14 cellular contexts compared by ENCODE assay signal in genomic region chr2:174614261-174614660, GRCh38. TPM values are rescaled to one million over a fixed set of nuclear protein-coding genes. Genes with fewer than 3 reads are reported as not detected.
DNase-seq lines count a peak whose midpoint lies in the region; ATAC-seq and TF ChIP-seq lines count a peak whose summit lies in the region.
"Had no signal": no experiment of that assay in that cellular context is flagged by ENCODE, and none has a peak within 500 bp of the region (broad histone marks: within the 10 kb centered on the region; RNA-seq: fewer than 3 reads in every experiment).

No MANE protein-coding gene starts in this region.

- H4K20me1 ChIP-seq in GM23248 (ENCODE audit: insufficient read depth), result no peaks in the 10 kb centered on the region

- peak overlapping the region; percentile 83 for H3K27ac ChIP-seq in GM23248

- peak overlapping the region; percentile 63 for H3K27ac Mint-ChIP-seq in activated naive CD8-positive, alpha-beta T cell treated with anti-CD3 and anti-CD28 coated beads, Interleukin-2, amount 50 U/mL, for 24 hours

- peaks cover 63% of the 10 kb centered on the region for H3F3A ChIP-seq in GM23248 (ENCODE audit: insufficient read depth)

- POLR2A ChIA-PET in AG04449 (lab: Yijun Ruan, JAX), result interaction anchor here (0.7 kb wide), 1 partner anchor 49 kb away, joined by 3 read pairs; no protein-coding TSS in a partner anchor

- H3K9ac ChIP-seq in GM23248, result peak overlapping the region; percentile 61

- peak overlapping the region; percentile 78 for H3K4me2 ChIP-seq in GM23248 (ENCODE audit: unreplicated experiment)

- WGBS in GM23248 (ENCODE audit: low coverage in 1 of 2, low lambda C conversion rate in 2 of 2, missing lambda C conversion rate in 2 of 2), 2 experiments, result 4 to 7% methylated on average over 4 of the region's 4 CpGs

- no peaks in the 10 kb centered on the region for H3K9me3 Mint-ChIP-seq in activated naive CD8-positive, alpha-beta T cell treated with anti-CD3 and anti-CD28 coated beads, Interleukin-2, amount 50 U/mL, for 24 hours

- no peaks in the 10 kb centered on the region for H3K27me3 Mint-ChIP-seq in activated naive CD8-positive, alpha-beta T cell treated with anti-CD3 and anti-CD28 coated beads, Interleukin-2, amount 50 U/mL, for 24 hours

- no peaks in the 10 kb centered on the region for H3K9me3 ChIP-seq in GM23248 (ENCODE audit: low read depth)
- H3K9me3 ChIP-seq: heart left ventricle had no signal

- no peak for ATAC-seq in activated naive CD8-positive, alpha-beta T cell treated with anti-CD3 and anti-CD28 coated beads, Interleukin-2, amount 50 U/mL, for 24 hours
- ATAC-seq in GM18868 (IDR thresholded peaks at IDR 0.05; ENCODE audit: unreplicated experiment), result no peak
- ATAC-seq: HCT116, heart left ventricle had no signal

- H3K36me3 Mint-ChIP-seq in activated naive CD8-positive, alpha-beta T cell treated with anti-CD3 and anti-CD28 coated beads, Interleukin-2, amount 50 U/mL, for 24 hours (ENCODE audit: low read depth), result peaks cover 50% of the 10 kb centered on the region

- H3K4me1 ChIP-seq in GM23248 (ENCODE audit: insufficient read depth), result peaks cover 72% of the 10 kb centered on the region

- H2AFZ ChIP-seq in GM23248, result no peak overlapping the region

- in situ Hi-C loops in GM23248 (cut with MboI), result no loop called here

- H3K79me2 ChIP-seq in GM23248 (ENCODE audit: insufficient read depth), result peaks cover 47% of the 10 kb centered on the region

- H3K4me3 ChIP-seq in AG04449 (ENCODE audit: low read depth, low read length) (no peak overlapping the region), GM23248 (no peak overlapping the region; the same call in 1 of the 2 replicates)
- H3K4me3 ChIP-seq: heart left ventricle had no signal

- H3K4me1 Mint-ChIP-seq in activated naive CD8-positive, alpha-beta T cell treated with anti-CD3 and anti-CD28 coated beads, Interleukin-2, amount 50 U/mL, for 24 hours, result peaks cover 95% of the 10 kb centered on the region

- H3K4me3 Mint-ChIP-seq in activated naive CD8-positive, alpha-beta T cell treated with anti-CD3 and anti-CD28 coated beads, Interleukin-2, amount 50 U/mL, for 24 hours, result no peak overlapping the region

- H3K27me3 ChIP-seq in GM23248 (replicated peaks; ENCODE audit: insufficient read depth), result no peaks in the 10 kb centered on the region
- H3K27me3 ChIP-seq: heart left ventricle had no signal

- CTCF ChIA-PET in AG04449 (lab: Yijun Ruan, JAX), result interaction anchor here (1.3 to 2.2 kb wide), 4 partner anchors 9 to 16 kb away, joined by 3 to 8 read pairs (median 4); partner anchors contain the start of gene WIPF1

- no peak for TF ChIP-seq CTCF in AG04449 (IDR thresholded peaks at IDR 0.05; ENCODE audit: insufficient read depth, low read length, missing control alignments)

- H3K36me3 ChIP-seq in GM23248 (ENCODE audit: low read depth), result no peaks in the 10 kb centered on the region

- H3K9me2 ChIP-seq in GM23248 (ENCODE audit: insufficient read depth), result no peaks in the 10 kb centered on the region

- DNase-seq in AG04449 (ENCODE audit: low read depth, low spot score), result peak; percentile 74
- DNase-seq in GM23248, result peak; percentile 92
- no peak for DNase-seq in activated naive CD8-positive, alpha-beta T cell treated with anti-CD3 and anti-CD28 coated beads, Interleukin-2, amount 50 U/mL, for 24 hours
- peak; percentile 4 for DNase-seq in kidney glomerular epithelial cell (lab: John Stamatoyannopoulos, UW)
- no peak for DNase-seq in AML-193 (lab: John Stamatoyannopoulos, UW)
- no peak for DNase-seq in activated effector memory CD4-positive, alpha-beta T cell treated with anti-CD3 and anti-CD28 coated beads, Interleukin-2, amount 50 U/mL, for 16 hours
- DNase-seq in central memory CD4-positive, alpha-beta T cell, result no peak
- DNase-seq: activated CD4-positive, alpha-beta T cell treated with anti-CD3 and anti-CD28 coated beads, Interleukin-2, amount 50 U/mL, for 4 hours; Calu3; heart left ventricle; NCI-H1417; stimulated activated CD4-positive, alpha-beta T cell treated with anti-CD3 and anti-CD28 coated beads, Interleukin-2, amount 100 ng/mL, for 48 hours had no signal

RNA-seq across cellular contexts. Expression of gene WIPF1, which starts 16.7 kb away (rescaled TPM):
- 20.1 and 21.4 TPM in 2 replicates for total RNA-seq in GM23248 (2014; rRNA removed; shearing (Covaris generic))
- polyA plus RNA-seq in GM23248 (2016; fragmentation: Nextera tagmentation; extraction: Ambion mirVana), result 47.8 and 50.3 TPM in 2 replicates

Comparison
In these comparisons a context has a peak if more than half of its experiments do, and no peak if none do; other contexts are left out.
1. DNase-seq: peak in AG04449 (single experiment), GM23248 (single experiment) and kidney glomerular epithelial cell (single experiment); none in activated naive CD8-positive, alpha-beta T cell treated with anti-CD3 and anti-CD28 coated beads, Interleukin-2, amount 50 U/mL, for 24 hours (single experiment), AML-193 (0 of 2), activated effector memory CD4-positive, alpha-beta T cell treated with anti-CD3 and anti-CD28 coated beads, Interleukin-2, amount 50 U/mL, for 16 hours (single experiment) and central memory CD4-positive, alpha-beta T cell (single experiment).